ENCODE assay signal across 14 cellular contexts in the genomic region with DNA sequence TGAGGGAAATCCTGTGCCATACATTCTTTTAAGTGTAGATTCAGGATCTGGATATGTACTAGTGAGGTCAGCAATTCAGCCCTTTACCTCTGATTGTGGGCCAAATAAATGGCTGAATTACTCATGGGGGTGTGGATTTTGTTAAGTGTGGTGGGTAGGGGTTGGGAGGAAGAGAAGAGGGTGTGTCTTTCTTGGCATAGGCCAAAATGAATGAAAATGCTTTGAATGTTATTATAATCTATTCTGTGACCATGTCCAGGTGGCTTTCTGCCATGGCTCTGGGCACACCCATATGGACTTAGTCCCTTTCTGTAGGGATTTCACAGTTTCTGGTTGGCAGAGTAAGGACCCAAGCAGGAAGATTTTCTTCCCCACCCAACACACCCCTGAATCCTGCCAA.
DNase-seq lines count a peak whose midpoint lies in the region; ATAC-seq, FAIRE-seq and TF ChIP-seq lines count a peak whose summit lies in the region.
"Had no signal": no experiment of that assay in that cellular context is flagged by ENCODE, and none has a peak within 500 bp of the region (broad histone marks: within the 10 kb centered on the region; RNA-seq: fewer than 3 reads in every experiment).

No MANE protein-coding gene starts in this region.

- no peaks in the 10 kb centered on the region for H3K36me3 ChIP-seq in liver (ENCODE audit: control insufficient read depth in 4 of 4, insufficient read depth in 3 of 4, low read depth in 1 of 4, low read length in 3 of 4)
- no peaks in the 10 kb centered on the region for H3K36me3 ChIP-seq in HepG2 (replicated peaks in 1 of 2; ENCODE audit: control insufficient read depth in 1 of 2, insufficient read depth in 2 of 2, low read length in 2 of 2)
- H3K36me3 ChIP-seq in esophagus (ENCODE audit: control insufficient read depth in 2 of 2, insufficient read depth in 2 of 2, low read length in 1 of 2) = no peaks in the 10 kb centered on the region

- H3K27me3 ChIP-seq in liver (ENCODE audit: control insufficient read depth in 4 of 4, insufficient read depth in 4 of 4, low read length in 3 of 4) (no peaks in the 10 kb centered on the region), HepG2 (ENCODE audit: control insufficient read depth in 1 of 2, insufficient read depth in 2 of 2, low read length in 2 of 2) (peaks cover 0 to 3% of the 10 kb centered on the region in 2 experiments; a peak in 2 of 5 replicates), esophagus (ENCODE audit: control insufficient read depth in 1 of 2, insufficient read depth in 2 of 2, low read length in 2 of 2) (no peaks in the 10 kb centered on the region)

- H3K4me3 Mint-ChIP-seq in nephron progenitor cell = no peak overlapping the region
- H3K4me3 Mint-ChIP-seq: activated naive CD8-positive, alpha-beta T cell treated with anti-CD3 and anti-CD28 coated beads for 36 hours had no signal

- no peak overlapping the region for H3K27ac Mint-ChIP-seq in nephron progenitor cell
- H3K27ac Mint-ChIP-seq: activated naive CD8-positive, alpha-beta T cell treated with anti-CD3 and anti-CD28 coated beads for 36 hours had no signal

- H3K4me1 Mint-ChIP-seq in nephron progenitor cell = peaks cover 13% of the 10 kb centered on the region
- H3K4me1 Mint-ChIP-seq: activated naive CD8-positive, alpha-beta T cell treated with anti-CD3 and anti-CD28 coated beads for 36 hours had no signal

- H3K9ac ChIP-seq in liver (ENCODE audit: low read depth in 1 of 2, low read length in 2 of 2) = no peak overlapping the region
- H3K9ac ChIP-seq in HepG2 (ENCODE audit: insufficient read depth, low read depth, low read length) = no peak overlapping the region

- H2AFZ ChIP-seq in HepG2 (ENCODE audit: low read length) = no peak overlapping the region

- H3K79me2 ChIP-seq in HepG2 (ENCODE audit: insufficient read depth, low read length) = no peaks in the 10 kb centered on the region

- no peak for TF ChIP-seq RAD21 in liver (IDR thresholded peaks at IDR 0.05)
- TF ChIP-seq RAD21 in HepG2 (CRISPR knock-in tag; IDR thresholded peaks at IDR 0.05) = no peak

- DNase-seq in HepG2 (ENCODE audit: low spot score) = no peak
- peak; percentile 72 for DNase-seq in mucosa of gallbladder (ENCODE audit: low spot score)
- no peak for DNase-seq in stimulated activated CD4-positive, alpha-beta T cell treated with anti-CD3 and anti-CD28 coated beads, Interleukin-12 subunit alpha, Interleukin-12 subunit beta, amount 100 ng/mL, for 4 hours
- DNase-seq in nephron progenitor cell = no peak
- DNase-seq in cortex of kidney (lab: John Stamatoyannopoulos, UW) = no peak
- DNase-seq: 8988T; activated CD4-positive, alpha-beta T cell treated with anti-CD3 and anti-CD28 coated beads for 48 hours; activated naive CD8-positive, alpha-beta T cell treated with anti-CD3 and anti-CD28 coated beads for 36 hours; midbrain; SIG-M5; stimulated activated CD4-positive, alpha-beta T cell treated with anti-CD3 and anti-CD28 coated beads, Interleukin-1b, Interleukin-23, amount 100 ng/mL, for 48 hours had no signal

- peaks cover 50% of the 10 kb centered on the region for H3K36me3 Mint-ChIP-seq in nephron progenitor cell (ENCODE audit: low read depth)
- H3K36me3 Mint-ChIP-seq: activated naive CD8-positive, alpha-beta T cell treated with anti-CD3 and anti-CD28 coated beads for 36 hours had no signal

- H4K20me1 ChIP-seq in HepG2 (ENCODE audit: insufficient read depth, low read length) = no peaks in the 10 kb centered on the region

- no peak overlapping the region for H3K4me3 ChIP-seq in liver (ENCODE audit: low read depth in 1 of 3, low read length in 3 of 3)
- H3K4me3 ChIP-seq in HepG2 (replicated peaks in 1 of 3; ENCODE audit: insufficient read depth in 1 of 3, low read depth in 2 of 3, low read length in 3 of 3) = no peak overlapping the region
- no peak overlapping the region for H3K4me3 ChIP-seq in esophagus (ENCODE audit: low read depth in 1 of 2, low read length in 2 of 2)

- H3K4me1 ChIP-seq in liver (ENCODE audit: control insufficient read depth in 4 of 4, insufficient read depth in 4 of 4, low read length in 3 of 4) = peaks cover 0 to 6% (median 2%) of the 10 kb centered on the region in 4 donors
- no peaks in the 10 kb centered on the region for H3K4me1 ChIP-seq in HepG2 (ENCODE audit: insufficient read depth, low read length)
- peaks cover 0 to 8% of the 10 kb centered on the region in 2 donors for H3K4me1 ChIP-seq in esophagus (ENCODE audit: control insufficient read depth in 2 of 2, insufficient read depth in 2 of 2, low read length in 1 of 2)

- ATAC-seq in HepG2 = no peak
- no peak for ATAC-seq in HG02798 (IDR thresholded peaks at IDR 0.05; ENCODE audit: poor library complexity, unreplicated experiment)

- no peak for FAIRE-seq in HepG2 (lab: Jason Lieb, UNC)

- no peaks in the 10 kb centered on the region for H3K9me3 Mint-ChIP-seq in nephron progenitor cell
- H3K9me3 Mint-ChIP-seq: activated naive CD8-positive, alpha-beta T cell treated with anti-CD3 and anti-CD28 coated beads for 36 hours had no signal

- no TSS peak for BruUV-seq in HepG2 (replicated peaks; lab: Mats Ljungman, UMichigan)

- TF ChIP-seq POLR2A in HepG2 (IDR thresholded peaks at IDR 0.05; ENCODE audit: insufficient read depth in 1 of 2, low read depth in 2 of 2, low read length in 2 of 2) = no peak

- H3K4me2 ChIP-seq in HepG2 (ENCODE audit: low read depth, low read length) = no peak overlapping the region

- intact Hi-C loops in HepG2 (cut with micrococcal nuclease; ENCODE audit: unreplicated experiment) = no loop called here

- TF ChIP-seq CTCF in liver (IDR thresholded peaks at IDR 0.05; ENCODE audit: low read depth, low read length, missing input control) (no peak), HepG2 (CRISPR knock-in tag; IDR thresholded peaks at IDR 0.05) (no peak), nephron progenitor cell (IDR thresholded peaks at IDR 0.05) (no peak)

- CTCF ChIA-PET in HepG2 (lab: Yijun Ruan, JAX; ENCODE audit: low intra/inter-chr PET ratio, low total read pairs) = no interaction called here

- in situ Hi-C loops in HepG2 (cut with HindIII; ENCODE audit: extremely low pct_ligation_motif_present, low pct_unique_long_range_greater_than_20kb) = no loop called here

- H3K9me3 ChIP-seq in liver (ENCODE audit: control insufficient read depth in 4 of 4, low read length in 3 of 4) = no peaks in the 10 kb centered on the region
- no peaks in the 10 kb centered on the region for H3K9me3 ChIP-seq in HepG2 (ENCODE audit: low read length)
- no peaks in the 10 kb centered on the region for H3K9me3 ChIP-seq in esophagus (ENCODE audit: control insufficient read depth in 2 of 2, insufficient read depth in 1 of 2, low read depth in 1 of 2, low read length in 1 of 2)

- H3K27ac ChIP-seq in liver (ENCODE audit: low read depth in 1 of 2, low read length in 2 of 2) (no peak overlapping the region), HepG2 (ENCODE audit: extremely low read length, insufficient read depth, low read length) (no peak overlapping the region), esophagus (ENCODE audit: low read depth in 2 of 2, low read length in 1 of 2) (peak overlapping the region; percentile 38 to 74)

- POLR2A ChIA-PET in HepG2 (lab: Yijun Ruan, JAX) = no interaction called here

- peaks cover 2% of the 10 kb centered on the region for H3K27me3 Mint-ChIP-seq in nephron progenitor cell (ENCODE audit: low read depth, poor library complexity)

- no peak for TF ChIP-seq EP300 in HepG2 (IDR thresholded peaks at IDR 0.05; ENCODE audit: low read depth in 2 of 2, low read length in 2 of 2)
- no peak for TF ChIP-seq EP300 in HepG2 (CRISPR knock-in tag; IDR thresholded peaks at IDR 0.05; ENCODE audit: borderline replicate concordance)

TF ChIP-seq in liver, 16 proteins besides CTCF, POLR2A, EP300 and RAD21 (continues in another document):
- TF ChIP-seq MAX (IDR thresholded peaks at IDR 0.05) (no peak), HNF4A (conservative IDR thresholded peaks at IDR 0.05) (peak; percentile 35 to 44)

TF ChIP-seq in HepG2, 621 proteins besides CTCF, POLR2A, EP300 and RAD21 (continues in another document):
- TF ChIP-seq ZNF577 (CRISPR knock-in tag; IDR thresholded peaks at IDR 0.05; ENCODE audit: borderline replicate concordance, low read depth) = no peak
- TF ChIP-seq, protein P1, sequence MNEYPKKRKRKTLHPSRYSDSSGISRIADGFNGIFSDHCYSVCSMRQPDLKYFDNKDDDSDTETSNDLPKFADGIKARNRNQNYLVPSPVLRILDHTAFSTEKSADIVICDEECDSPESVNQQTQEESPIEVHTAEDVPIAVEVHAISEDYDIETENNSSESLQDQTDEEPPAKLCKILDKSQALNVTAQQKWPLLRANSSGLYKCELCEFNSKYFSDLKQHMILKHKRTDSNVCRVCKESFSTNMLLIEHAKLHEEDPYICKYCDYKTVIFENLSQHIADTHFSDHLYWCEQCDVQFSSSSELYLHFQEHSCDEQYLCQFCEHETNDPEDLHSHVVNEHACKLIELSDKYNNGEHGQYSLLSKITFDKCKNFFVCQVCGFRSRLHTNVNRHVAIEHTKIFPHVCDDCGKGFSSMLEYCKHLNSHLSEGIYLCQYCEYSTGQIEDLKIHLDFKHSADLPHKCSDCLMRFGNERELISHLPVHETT (CRISPR knock-in tag; conservative IDR thresholded peaks at IDR 0.05) = no peak
- no peak for TF ChIP-seq SAFB2 (CRISPR knock-in tag; IDR thresholded peaks at IDR 0.05; ENCODE audit: borderline replicate concordance, low read depth)
- TF ChIP-seq NFIB (CRISPR knock-in tag; IDR thresholded peaks at IDR 0.05; ENCODE audit: borderline replicate concordance) = no peak
- no peak for TF ChIP-seq U2AF1 (optimal IDR thresholded peaks at IDR 0.05; ENCODE audit: low read depth, low read length)
- TF ChIP-seq, protein P2, sequence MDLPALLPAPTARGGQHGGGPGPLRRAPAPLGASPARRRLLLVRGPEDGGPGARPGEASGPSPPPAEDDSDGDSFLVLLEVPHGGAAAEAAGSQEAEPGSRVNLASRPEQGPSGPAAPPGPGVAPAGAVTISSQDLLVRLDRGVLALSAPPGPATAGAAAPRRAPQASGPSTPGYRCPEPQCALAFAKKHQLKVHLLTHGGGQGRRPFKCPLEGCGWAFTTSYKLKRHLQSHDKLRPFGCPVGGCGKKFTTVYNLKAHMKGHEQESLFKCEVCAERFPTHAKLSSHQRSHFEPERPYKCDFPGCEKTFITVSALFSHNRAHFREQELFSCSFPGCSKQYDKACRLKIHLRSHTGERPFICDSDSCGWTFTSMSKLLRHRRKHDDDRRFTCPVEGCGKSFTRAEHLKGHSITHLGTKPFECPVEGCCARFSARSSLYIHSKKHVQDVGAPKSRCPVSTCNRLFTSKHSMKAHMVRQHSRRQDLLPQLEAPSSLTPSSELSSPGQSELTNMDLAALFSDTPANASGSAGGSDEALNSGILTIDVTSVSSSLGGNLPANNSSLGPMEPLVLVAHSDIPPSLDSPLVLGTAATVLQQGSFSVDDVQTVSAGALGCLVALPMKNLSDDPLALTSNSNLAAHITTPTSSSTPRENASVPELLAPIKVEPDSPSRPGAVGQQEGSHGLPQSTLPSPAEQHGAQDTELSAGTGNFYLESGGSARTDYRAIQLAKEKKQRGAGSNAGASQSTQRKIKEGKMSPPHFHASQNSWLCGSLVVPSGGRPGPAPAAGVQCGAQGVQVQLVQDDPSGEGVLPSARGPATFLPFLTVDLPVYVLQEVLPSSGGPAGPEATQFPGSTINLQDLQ (CRISPR knock-in tag; IDR thresholded peaks at IDR 0.05) = no peak
- TF ChIP-seq ZFP36L1 (CRISPR knock-in tag; IDR thresholded peaks at IDR 0.05) = no peak
- TF ChIP-seq FOXA3 (CRISPR knock-in tag; IDR thresholded peaks at IDR 0.05) = no peak

Comparison
In these comparisons a context has a peak if more than half of its experiments do, and no peak if none do; other contexts are left out.
1. H3K27ac ChIP-seq: peak in esophagus (2 of 2); none in liver (0 of 2) and HepG2 (single experiment).